8 cellular contexts compared by ENCODE assay signal in the genomic region with DNA sequence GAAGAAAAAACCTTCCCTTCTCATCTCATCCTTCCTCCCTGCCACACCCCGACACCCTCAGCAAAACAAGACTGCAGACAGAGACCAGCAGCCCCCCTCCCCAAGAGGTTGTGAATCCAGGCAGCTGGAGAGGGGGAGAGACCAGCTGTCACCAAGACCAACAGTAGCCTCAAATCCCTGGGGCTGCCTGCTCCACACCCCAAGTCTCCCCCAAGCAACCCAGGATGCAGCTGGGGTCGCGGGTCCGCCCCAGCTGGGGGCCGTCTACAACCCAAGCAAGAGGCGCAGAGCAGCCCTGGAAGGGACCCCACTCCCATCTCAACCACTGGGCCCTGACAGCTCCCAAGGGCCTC. TPM values are rescaled to one million over a fixed set of nuclear protein-coding genes. Genes with fewer than 3 reads are reported as not detected.
DNase-seq lines count a peak whose midpoint lies in the region; FAIRE-seq and TF ChIP-seq lines count a peak whose summit lies in the region.

No MANE protein-coding gene starts in this region.

- H3K36me3 ChIP-seq in NT2/D1 (ENCODE audit: insufficient read depth, insufficient read length, low read length), result peaks cover 16% of the 10 kb centered on the region
- H3K36me3 ChIP-seq in endodermal cell (ENCODE audit: control insufficient read depth, insufficient read depth, low read length), result peaks cover 4% of the 10 kb centered on the region
- H3K36me3 ChIP-seq in parathyroid adenoma (ENCODE audit: control insufficient read depth, insufficient read depth, low read length), result no peaks in the 10 kb centered on the region

- peak overlapping the region; percentile 39 for H3K4me3 Mint-ChIP-seq in endodermal cell

- H3K9ac ChIP-seq in NT2/D1 (ENCODE audit: insufficient read length, low read depth) (peak overlapping the region; percentile 70), endodermal cell (ENCODE audit: extremely low read depth, low read length, poor library complexity, severe bottlenecking) (no peak overlapping the region), parathyroid adenoma (no peak overlapping the region)

- H3K27ac Mint-ChIP-seq in endodermal cell, result peak overlapping the region; percentile 84

- DNase-seq in DMS 273 (lab: John Stamatoyannopoulos, UW; ENCODE audit: unreplicated experiment) (peak; percentile 86), NT2/D1 (ENCODE audit: low read depth, low spot score) (no peak), endodermal cell (no peak), NCI-H2107 treated with DMSO at 0.1 percent for 48 hours (lab: John Stamatoyannopoulos, UW; ENCODE audit: unreplicated experiment) (no peak), GM12891 (ENCODE audit: insufficient read length, low spot score) (no peak), urothelium cell line (ENCODE audit: low spot score) (no peak)
- DNase-seq in activated CD4-positive, alpha-beta T cell treated with anti-CD3 and anti-CD28 coated beads, Interleukin-2, amount 50 U/mL, for 4 hours, result no peak

- peaks cover 12% of the 10 kb centered on the region for H3K27me3 ChIP-seq in NT2/D1 (ENCODE audit: insufficient read depth, insufficient read length)
- H3K27me3 ChIP-seq in endodermal cell (ENCODE audit: control insufficient read depth, insufficient read depth, low read length, poor library complexity, severe bottlenecking), result no peaks in the 10 kb centered on the region
- H3K27me3 ChIP-seq in parathyroid adenoma (ENCODE audit: control insufficient read depth, insufficient read depth, low read length), result no peaks in the 10 kb centered on the region

- FAIRE-seq in GM12891 (lab: Jason Lieb, UNC), result no peak
- FAIRE-seq in urothelium cell line (lab: Jason Lieb, UNC), result no peak

- TF ChIP-seq CTCF in endodermal cell (conservative IDR thresholded peaks at IDR 0.05) (no peak), parathyroid adenoma (IDR thresholded peaks at IDR 0.05) (no peak)

- peak overlapping the region; percentile 89 for H3K27ac ChIP-seq in endodermal cell (ENCODE audit: low read depth, low read length)
- H3K27ac ChIP-seq in parathyroid adenoma, result no peak overlapping the region

- H3K4me1 Mint-ChIP-seq in endodermal cell, result peaks cover 34% of the 10 kb centered on the region

- WGBS in endodermal cell (ENCODE audit: insufficient coverage in 1 of 2, insufficient read length in 1 of 2), 2 experiments, result 86% methylated on average over 6 of the region's 6 CpGs; no CpG with 5 or more reads in 1 of the 2 experiments

- no peak overlapping the region for H2AFZ ChIP-seq in parathyroid adenoma

- no peak overlapping the region for H3K4me3 ChIP-seq in NT2/D1 (ENCODE audit: insufficient read length, low read depth)
- H3K4me3 ChIP-seq in endodermal cell (ENCODE audit: low read length), result no peak overlapping the region
- H3K4me3 ChIP-seq in parathyroid adenoma (ENCODE audit: low read depth, low read length), result peak overlapping the region; percentile 11

- peak overlapping the region; percentile 31 for H3K4me2 ChIP-seq in parathyroid adenoma (ENCODE audit: low read length)

- peaks cover 2% of the 10 kb centered on the region for H3K27me3 Mint-ChIP-seq in endodermal cell (ENCODE audit: insufficient read depth)

- no peak; the same call in 1 of the 2 replicates for TF ChIP-seq POLR2A in GM12891 (IDR thresholded peaks at IDR 0.05; ENCODE audit: low read depth, low read length)

- peaks cover 4% of the 10 kb centered on the region for H3K36me3 Mint-ChIP-seq in endodermal cell (ENCODE audit: low read depth)

- no peaks in the 10 kb centered on the region for H3K9me3 ChIP-seq in NT2/D1 (ENCODE audit: insufficient read depth, low read length)
- H3K9me3 ChIP-seq in endodermal cell (ENCODE audit: control insufficient read depth, low read length), result no peaks in the 10 kb centered on the region
- H3K9me3 ChIP-seq in parathyroid adenoma (ENCODE audit: control insufficient read depth, low read length), result no peaks in the 10 kb centered on the region

- H3K4me1 ChIP-seq in NT2/D1 (ENCODE audit: insufficient read depth, insufficient read length) (peaks cover 47% of the 10 kb centered on the region), endodermal cell (ENCODE audit: control insufficient read depth, insufficient read depth, low read length) (peaks cover 28% of the 10 kb centered on the region), parathyroid adenoma (peaks cover 22% of the 10 kb centered on the region)

- no peaks in the 10 kb centered on the region for H3K9me3 Mint-ChIP-seq in endodermal cell

- H3K79me2 ChIP-seq in parathyroid adenoma, result peaks cover 13% of the 10 kb centered on the region

TF ChIP-seq in GM12891, 5 proteins besides CTCF, POLR2A, EP300 and RAD21:
- TF ChIP-seq POU2F2 (IDR thresholded peaks at IDR 0.05; ENCODE audit: low read depth, low read length), result no peak
- no peak for TF ChIP-seq PAX5 (IDR thresholded peaks at IDR 0.05; ENCODE audit: insufficient read depth, low read length, severe bottlenecking)
- no peak for TF ChIP-seq POLR2AphosphoS5 (IDR thresholded peaks at IDR 0.05; ENCODE audit: low read depth, low read length)
- TF ChIP-seq TAF1 (IDR thresholded peaks at IDR 0.05; ENCODE audit: low read depth, low read length), result no peak
- TF ChIP-seq SPI1 (IDR thresholded peaks at IDR 0.05; ENCODE audit: low read depth, low read length), result no peak

RNA-seq across cellular contexts. Expression of a gene that starts 7.1 kb away (rescaled TPM):
- 10 to 100 TPM; 39.0 to 42.9 TPM for total RNA-seq in endodermal cell
- 19.2 TPM for polyA plus RNA-seq in endodermal cell (2013, experiment 1 of 2)
- polyA plus RNA-seq in endodermal cell (2013, experiment 2 of 2), result 17.1 TPM
- polyA plus RNA-seq in GM12891 (2012; ENCODE audit: low read depth, missing spikeins), result 9.1 TPM

RNA-seq across cellular contexts. Expression of a gene that starts 8.0 kb away (rescaled TPM):
- total RNA-seq in endodermal cell, result 10 to 100 TPM; 51.6 to 56.4 TPM
- polyA plus RNA-seq in endodermal cell (2013, experiment 1 of 2), result 26.5 TPM
- 26.7 TPM for polyA plus RNA-seq in endodermal cell (2013, experiment 2 of 2)
- 19.7 TPM for polyA plus RNA-seq in GM12891 (2012; ENCODE audit: low read depth, missing spikeins)

RNA-seq across cellular contexts. Expression of a gene that starts 29.0 kb away (rescaled TPM):
- 10 to 100 TPM; 50.6 to 52.9 TPM for total RNA-seq in endodermal cell
- 45.1 TPM for polyA plus RNA-seq in endodermal cell (2013, experiment 1 of 2)
- polyA plus RNA-seq in endodermal cell (2013, experiment 2 of 2), result 45.7 TPM
- 35.6 TPM for polyA plus RNA-seq in GM12891 (2012; ENCODE audit: low read depth, missing spikeins)

RNA-seq across cellular contexts. Expression of a gene that starts 44.2 kb away (rescaled TPM):
- 1 to 10 TPM; 2.3 to 3.4 TPM for total RNA-seq in endodermal cell
- polyA plus RNA-seq in endodermal cell (2013, experiment 1 of 2), result 3.7 TPM
- polyA plus RNA-seq in endodermal cell (2013, experiment 2 of 2), result 3.3 TPM
- 0.86 TPM for polyA plus RNA-seq in GM12891 (2012; ENCODE audit: low read depth, missing spikeins)

RNA-seq across cellular contexts. Expression of a gene that starts 48.9 kb away (rescaled TPM):
- 10 to 100 TPM in 1 of 2 donors, 1 to 10 TPM in 1; 9.9 to 13.8 TPM for total RNA-seq in endodermal cell
- 4.5 TPM for polyA plus RNA-seq in endodermal cell (2013, experiment 1 of 2)
- polyA plus RNA-seq in endodermal cell (2013, experiment 2 of 2), result 3.1 TPM
- polyA plus RNA-seq in GM12891 (2012; ENCODE audit: low read depth, missing spikeins), result 3.9 TPM
